Comparison of ENCODE assay signal across 8 cellular contexts in genomic region chr15:40843885-40844542, GRCh38. TPM values are rescaled to one million over a fixed set of nuclear protein-coding genes. Genes with fewer than 3 reads are reported as not detected.
DNase-seq lines count a peak whose midpoint lies in the region; ATAC-seq and TF ChIP-seq lines count a peak whose summit lies in the region.

TSS of gene SPINT1 (plus strand) at chr15:40844048. CDS start at chr15:40844555, 507 bp downstream.

- 0 out of 2 replicates have a peak, but pooled peaks cover 4% of the 10 kb centered on the region for H3K9me3 ChIP-seq in SJSA1 (replicated peaks)

- peaks cover 12% of the 10 kb centered on the region for H3K4me1 ChIP-seq in SJSA1 (replicated peaks)

- H3K4me3 ChIP-seq in SJSA1, result peak within 1 kb of the TSS; percentile 17
- H3K4me3 ChIP-seq in astrocyte of the spinal cord (ENCODE audit: low read depth, low read length), result peak within 1 kb of the TSS; percentile 34

- H3K27ac ChIP-seq in SJSA1, result no peak within 1 kb of the TSS

- ATAC-seq in left lobe of liver (peak; percentile 39), GM21619 (IDR thresholded peaks at IDR 0.05; ENCODE audit: unreplicated experiment) (no peak), GM21528 (IDR thresholded peaks at IDR 0.05; ENCODE audit: low FRiP score, unreplicated experiment) (no peak)

- TF ChIP-seq CTCF in GM13977 (IDR thresholded peaks at IDR 0.05; ENCODE audit: extremely low read depth, insufficient read depth, missing control alignments), result no peak
- TF ChIP-seq CTCF in astrocyte of the spinal cord (IDR thresholded peaks at IDR 0.05; ENCODE audit: low read depth, low read length), result no peak

- peaks cover 28% of the 10 kb centered on the region for H3K27me3 ChIP-seq in SJSA1 (replicated peaks)

- in situ Hi-C loops in GM13977 (cut with MboI; ENCODE audit: low pct_unique_long_range_greater_than_20kb, low sequenced_read_pairs, unreplicated experiment), result no loop called here
- in situ Hi-C loops in astrocyte of the spinal cord (cut with HindIII; ENCODE audit: low sequenced_read_pairs), result no loop called here

- DNase-seq in GM13977 (ENCODE audit: low spot score) (peak; percentile 80), SJSA1 (ENCODE audit: low read depth in 1 of 2, low spot score in 2 of 2) (no peak), astrocyte of the spinal cord (ENCODE audit: low read depth, low spot score) (no peak), left lobe of liver (ENCODE audit: low spot score) (no peak), hypothalamus (lab: John Stamatoyannopoulos, UW) (no peak)
- peak; percentile 35 to 84 (median 60) for DNase-seq in stimulated activated CD4-positive, alpha-beta T cell treated with anti-CD3 and anti-CD28 coated beads, TNF-alpha, amount 100 ng/mL, for 24 hours (ENCODE audit: low read depth in 3 of 3)

- no peaks in the 10 kb centered on the region for H3K36me3 ChIP-seq in SJSA1

RNA-seq across cellular contexts. Expression of gene SPINT1, which starts in this region (rescaled TPM):
- 0.87 TPM in 1 of 2 replicates, not detected in the other for total RNA-seq in SJSA1 (2014; rRNA removed; shearing (Covaris generic))
- 1.6 TPM for total RNA-seq in left lobe of liver

Comparison
In these comparisons a context has a peak if more than half of its experiments do, and no peak if none do; other contexts are left out.
1. DNase-seq: peak in GM13977 (single experiment) and stimulated activated CD4-positive, alpha-beta T cell treated with anti-CD3 and anti-CD28 coated beads, TNF-alpha, amount 100 ng/mL, for 24 hours (3 of 3); none in SJSA1 (0 of 2), astrocyte of the spinal cord (single experiment), left lobe of liver (single experiment) and hypothalamus (0 of 51).